ENCODE assay signal across 18 cellular contexts in genomic region chr10:82463165-82463564, GRCh38.
"Had no signal": no experiment of that assay in that cellular context is flagged by ENCODE, and none has a peak within 500 bp of the region (broad histone marks: within the 10 kb centered on the region; RNA-seq: fewer than 3 reads in every experiment).

No MANE protein-coding gene starts in this region.

- H3K4me1 ChIP-seq: colonic mucosa, right lobe of liver, tibial artery had no signal

- H3K36me3 ChIP-seq: colonic mucosa, right lobe of liver, tibial artery had no signal

- H3K4me3 ChIP-seq: colonic mucosa, dorsolateral prefrontal cortex, lung, right lobe of liver, skin epidermis, tibial artery had no signal

- DNase-seq: activated B cell treated with CpG ODN at 0.5 μM for 24 hours; activated CD4-positive, alpha-beta T cell treated with anti-CD3 and anti-CD28 coated beads for 4 hours; activated CD4-positive, alpha-beta T cell treated with anti-CD3 and anti-CD28 coated beads, Interleukin-2, amount 50 U/mL, for 48 hours; activated naive CD4-positive, alpha-beta T cell treated with anti-CD3 and anti-CD28 coated beads for 36 hours; activated naive CD8-positive, alpha-beta T cell treated with anti-CD3 and anti-CD28 coated beads, Interleukin-2, amount 10 ng/mL, durations not matched to agents 7 days and 5 days; activated T-cell treated with anti-CD3 and anti-CD28 coated beads, Interleukin-2, amount 50 U/mL, for 48 hours; amniotic stem cell; colonic mucosa; dorsolateral prefrontal cortex; kidney; naive thymus-derived CD4-positive, alpha-beta T cell; posterior cingulate gyrus; right lobe of liver; stimulated activated CD4-positive, alpha-beta T cell treated with anti-CD3 and anti-CD28 coated beads, Interleukin-2, amount 100 ng/mL, for 24 hours; stimulated activated naive CD8-positive, alpha-beta T cell treated with anti-CD3 and anti-CD28 coated beads, Interleukin-15, amount 100 ng/mL, for 72 hours; tibial artery had no signal

- H3K9me3 ChIP-seq: colonic mucosa, right lobe of liver, tibial artery had no signal

- H3K27ac ChIP-seq: colonic mucosa, dorsolateral prefrontal cortex, right lobe of liver, skin epidermis, tibial artery had no signal

- H3K27me3 ChIP-seq: colonic mucosa, dorsolateral prefrontal cortex, right lobe of liver, tibial artery had no signal
